Comparison of ENCODE assay signal across 11 cellular contexts in the genomic region with DNA sequence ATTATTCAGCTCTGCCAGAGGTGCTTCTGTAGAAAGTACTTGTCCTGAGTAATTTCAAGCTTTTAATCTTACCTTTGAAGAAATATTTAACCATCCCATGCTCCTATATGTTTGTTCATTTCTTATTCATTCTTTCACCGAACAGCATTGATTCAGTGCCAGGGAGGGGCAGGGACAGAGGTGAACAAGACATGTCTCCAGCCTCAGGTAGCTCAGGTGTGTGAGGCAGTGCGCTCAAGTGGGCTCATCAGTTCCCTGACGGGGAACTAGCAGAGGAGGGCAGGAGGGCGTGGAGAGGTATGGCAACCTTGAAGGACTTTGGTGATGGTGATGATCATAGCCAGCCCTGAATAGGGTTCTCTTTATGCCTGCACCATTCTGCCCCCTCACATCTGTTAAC. TPM values are rescaled to one million over a fixed set of nuclear protein-coding genes. Genes with fewer than 3 reads are reported as not detected.
DNase-seq lines count a peak whose midpoint lies in the region; ATAC-seq and TF ChIP-seq lines count a peak whose summit lies in the region.
"Had no signal": no experiment of that assay in that cellular context is flagged by ENCODE, and none has a peak within 500 bp of the region (broad histone marks: within the 10 kb centered on the region; RNA-seq: fewer than 3 reads in every experiment).

No MANE protein-coding gene starts in this region.

- 64 to 73% methylated on average over 4 of the region's 4 CpGs for WGBS in body of pancreas, 2 donors
- 30% methylated on average over 4 of the region's 4 CpGs for WGBS in right lobe of liver (ENCODE audit: insufficient coverage, low coverage, low lambda C conversion rate, missing lambda C conversion rate)
- WGBS in smooth muscle cell (ENCODE audit: low lambda C conversion rate): 98% methylated on average over 4 of the region's 4 CpGs

- no peaks in the 10 kb centered on the region for H3K9me3 ChIP-seq in CD8-positive, alpha-beta memory T cell (ENCODE audit: low read length)
- H3K9me3 ChIP-seq in body of pancreas (no peaks in the 10 kb centered on the region), right lobe of liver (no peaks in the 10 kb centered on the region), smooth muscle cell (replicated peaks; ENCODE audit: low read depth) (no peaks in the 10 kb centered on the region)

- CTCF ChIA-PET in CD8-positive, alpha-beta memory T cell (lab: Charles Lee): interaction anchor here (0.6 to 2.1 kb wide), 5 partner anchors 34 to 146 kb away, joined by 3 to 8 read pairs (median 3); partner anchors contain the start of gene DUSP1

- H3K9ac ChIP-seq in smooth muscle cell (ENCODE audit: low read depth): no peak overlapping the region

- TF ChIP-seq CTCF in body of pancreas (IDR thresholded peaks at IDR 0.05): no peak
- no peak for TF ChIP-seq CTCF in right lobe of liver (IDR thresholded peaks at IDR 0.05)
- no peak for TF ChIP-seq CTCF in smooth muscle cell (IDR thresholded peaks at IDR 0.05; ENCODE audit: borderline replicate concordance, insufficient read depth, poor library complexity, severe bottlenecking)

- no peaks in the 10 kb centered on the region for H3K27me3 Mint-ChIP-seq in CD8-positive, alpha-beta memory T cell
- H3K27me3 Mint-ChIP-seq in activated T-helper 2 cell treated with anti-CD3 and anti-CD28 coated beads, Interferon-gamma antibody, Interleukin-2, Interleukin-4, amounts not matched to agents 10 μg/mL and 5 μg/mL and 100 μg/mL, durations not matched to agents 14 hours and 24 hours and 36 hours (ENCODE audit: low read depth): no peaks in the 10 kb centered on the region

- peaks cover 60% of the 10 kb centered on the region for H4K20me1 ChIP-seq in smooth muscle cell (ENCODE audit: low read depth)

- no peak overlapping the region for H3K27ac ChIP-seq in CD8-positive, alpha-beta memory T cell (ENCODE audit: low read depth, low read length)
- peak overlapping the region; percentile 79 to 89 (median 84) for H3K27ac ChIP-seq in body of pancreas
- peak overlapping the region; percentile 87 to 89 (median 89) for H3K27ac ChIP-seq in right lobe of liver
- H3K27ac ChIP-seq in smooth muscle cell (ENCODE audit: low read depth): peak overlapping the region; percentile 20

- H3K27me3 ChIP-seq in CD8-positive, alpha-beta memory T cell (ENCODE audit: insufficient read depth, low read length, poor library complexity, severe bottlenecking): no peaks in the 10 kb centered on the region
- H3K27me3 ChIP-seq in body of pancreas (no peaks in the 10 kb centered on the region), right lobe of liver (no peaks in the 10 kb centered on the region), smooth muscle cell (ENCODE audit: low read depth) (no peaks in the 10 kb centered on the region)

- no peaks in the 10 kb centered on the region for H3F3A ChIP-seq in smooth muscle cell (ENCODE audit: low read depth)

- TF ChIP-seq POLR2A in body of pancreas (IDR thresholded peaks at IDR 0.05) (no peak), right lobe of liver (IDR thresholded peaks at IDR 0.05) (no peak)

- no peaks in the 10 kb centered on the region for H3K36me3 ChIP-seq in CD8-positive, alpha-beta memory T cell (ENCODE audit: insufficient read depth, low read length)
- H3K36me3 ChIP-seq in body of pancreas (replicated peaks in 1 of 2; ENCODE audit: insufficient read depth in 1 of 2, low read depth in 2 of 2) (no peaks in the 10 kb centered on the region), right lobe of liver (peaks cover 0 to 4% (median 0%) of the 10 kb centered on the region in 4 donors), smooth muscle cell (ENCODE audit: low read depth) (no peaks in the 10 kb centered on the region)

- H3K79me2 ChIP-seq in smooth muscle cell (ENCODE audit: low read depth): peaks cover 55% of the 10 kb centered on the region

- no peak overlapping the region for H3K4me2 ChIP-seq in smooth muscle cell

- peak overlapping the region in 6 of 8 donors; percentile 2 to 86 (median 70) for H3K27ac Mint-ChIP-seq in CD8-positive, alpha-beta memory T cell
- no peak overlapping the region for H3K27ac Mint-ChIP-seq in activated T-helper 2 cell treated with anti-CD3 and anti-CD28 coated beads, Interferon-gamma antibody, Interleukin-2, Interleukin-4, amounts not matched to agents 10 μg/mL and 5 μg/mL and 100 μg/mL, durations not matched to agents 14 hours and 24 hours and 36 hours

- peaks cover 4 to 22% (median 4%) of the 10 kb centered on the region in 3 donors for H3K36me3 Mint-ChIP-seq in CD8-positive, alpha-beta memory T cell
- no peaks in the 10 kb centered on the region for H3K36me3 Mint-ChIP-seq in activated T-helper 2 cell treated with anti-CD3 and anti-CD28 coated beads, Interferon-gamma antibody, Interleukin-2, Interleukin-4, amounts not matched to agents 10 μg/mL and 5 μg/mL and 100 μg/mL, durations not matched to agents 14 hours and 24 hours and 36 hours (ENCODE audit: low read depth)

- no peak for DNase-seq in CD8-positive, alpha-beta memory T cell
- DNase-seq in body of pancreas (peak in 1 of 4 donors; percentile 44), right lobe of liver (no peak), smooth muscle cell (lab: John Stamatoyannopoulos, UW; ENCODE audit: unreplicated experiment) (no peak), NOMO-1 treated with dmso at 0.1 percent for 144 hours (lab: John Stamatoyannopoulos, UW; ENCODE audit: unreplicated experiment) (no peak)
- no peak for DNase-seq in activated T-helper 2 cell treated with anti-CD3 and anti-CD28 coated beads, Interferon-gamma antibody, Interleukin-2, Interleukin-4, amounts not matched to agents 10 μg/mL and 5 μg/mL and 100 μg/mL, durations not matched to agents 14 hours and 24 hours and 36 hours (ENCODE audit: low spot score)
- no peak for DNase-seq in activated naive CD4-positive, alpha-beta T cell (lab: John Stamatoyannopoulos, UW)
- DNase-seq: activated gamma-delta T cell, DMS 273 treated with DMSO at 0.1 percent for 48 hours, MV-4-11 had no signal

- H3K4me3 ChIP-seq in CD8-positive, alpha-beta memory T cell (ENCODE audit: low read length): no peak overlapping the region
- H3K4me3 ChIP-seq in body of pancreas (no peak overlapping the region), right lobe of liver (peak overlapping the region in 1 of 3 donors; percentile 34), smooth muscle cell (no peak overlapping the region)

- peak overlapping the region in 2 of 7 donors; percentile 5 to 50 for H3K4me3 Mint-ChIP-seq in CD8-positive, alpha-beta memory T cell
- no peak overlapping the region for H3K4me3 Mint-ChIP-seq in activated T-helper 2 cell treated with anti-CD3 and anti-CD28 coated beads, Interferon-gamma antibody, Interleukin-2, Interleukin-4, amounts not matched to agents 10 μg/mL and 5 μg/mL and 100 μg/mL, durations not matched to agents 14 hours and 24 hours and 36 hours (ENCODE audit: low read depth)

- POLR2A ChIA-PET in CD8-positive, alpha-beta memory T cell (lab: Charles Lee): no interaction called here

- H2AFZ ChIP-seq in smooth muscle cell (ENCODE audit: low read depth): no peak overlapping the region

- intact Hi-C loops in body of pancreas (cut with DNase I): no loop called here
- intact Hi-C loops in right lobe of liver (cut with DNase I): loop anchor here (5.0 to 10.0 kb wide), 2 partner anchors 42 to 45 kb away; no protein-coding TSS in a partner anchor
- intact Hi-C loops in activated T-helper 2 cell treated with anti-CD3 and anti-CD28 coated beads, Interferon-gamma antibody, Interleukin-2, Interleukin-4, amounts not matched to agents 10 μg/mL and 5 μg/mL and 100 μg/mL, durations not matched to agents 14 hours and 24 hours and 36 hours (cut with micrococcal nuclease): no loop called here

- peaks cover 33 to 53% (median 44%) of the 10 kb centered on the region in 3 donors for H3K4me1 Mint-ChIP-seq in CD8-positive, alpha-beta memory T cell
- H3K4me1 Mint-ChIP-seq in activated T-helper 2 cell treated with anti-CD3 and anti-CD28 coated beads, Interferon-gamma antibody, Interleukin-2, Interleukin-4, amounts not matched to agents 10 μg/mL and 5 μg/mL and 100 μg/mL, durations not matched to agents 14 hours and 24 hours and 36 hours (ENCODE audit: low read depth): peaks cover 9% of the 10 kb centered on the region

- peaks cover 2% of the 10 kb centered on the region for H3K4me1 ChIP-seq in CD8-positive, alpha-beta memory T cell (ENCODE audit: insufficient read depth, low read length)
- H3K4me1 ChIP-seq in body of pancreas (peaks cover 49% of the 10 kb centered on the region), right lobe of liver (peaks cover 8 to 70% (median 39%) of the 10 kb centered on the region in 4 donors), smooth muscle cell (ENCODE audit: low read depth) (no peaks in the 10 kb centered on the region)

- H3K9me3 Mint-ChIP-seq in CD8-positive, alpha-beta memory T cell: no peaks in the 10 kb centered on the region
- no peaks in the 10 kb centered on the region for H3K9me3 Mint-ChIP-seq in activated T-helper 2 cell treated with anti-CD3 and anti-CD28 coated beads, Interferon-gamma antibody, Interleukin-2, Interleukin-4, amounts not matched to agents 10 μg/mL and 5 μg/mL and 100 μg/mL, durations not matched to agents 14 hours and 24 hours and 36 hours

- ATAC-seq in body of pancreas (no peak), right lobe of liver (no peak), HG02623 (IDR thresholded peaks at IDR 0.05; ENCODE audit: unreplicated experiment) (no peak)

RNA-seq across cellular contexts. Expression of gene ERGIC1, which starts 25.9 kb away (rescaled TPM):
- 10 to 100 TPM; 39.7 to 39.9 TPM for total RNA-seq in CD8-positive, alpha-beta memory T cell
- polyA plus RNA-seq in CD8-positive, alpha-beta memory T cell: 25.9 TPM
- total RNA-seq in body of pancreas (10 to 100 TPM; 46.5 to 93.1 TPM), right lobe of liver (100 to 1,000 TPM; 103 to 264 (median 154) TPM), smooth muscle cell (135 and 140 TPM in 2 replicates)
- polyA plus RNA-seq in smooth muscle cell: 33.2 and 38.2 TPM in 2 replicates
- 53.1 and 54.8 TPM in 2 replicates for total RNA-seq in activated T-helper 2 cell treated with anti-CD3 and anti-CD28 coated beads, Interferon-gamma antibody, Interleukin-2, Interleukin-4, amounts not matched to agents 10 μg/mL and 5 μg/mL and 100 μg/mL, durations not matched to agents 14 hours and 24 hours and 36 hours

Comparison
In these comparisons a context has a peak if more than half of its experiments do, and no peak if none do; other contexts are left out.
1. intact Hi-C loops: an anchor here in right lobe of liver (5.0 to 10.0 kb wide); none called in body of pancreas and activated T-helper 2 cell treated with anti-CD3 and anti-CD28 coated beads, Interferon-gamma antibody, Interleukin-2, Interleukin-4, amounts not matched to agents 10 μg/mL and 5 μg/mL and 100 μg/mL, durations not matched to agents 14 hours and 24 hours and 36 hours.